In genomic region chr3:157157836-157158235, GRCh38 we compare ENCODE assay signal across 9 cellular contexts. TPM values are rescaled to one million over a fixed set of nuclear protein-coding genes. Genes with fewer than 3 reads are reported as not detected.
DNase-seq lines count a peak whose midpoint lies in the region; ATAC-seq and TF ChIP-seq lines count a peak whose summit lies in the region.
"Had no signal": no experiment of that assay in that cellular context is flagged by ENCODE, and none has a peak within 500 bp of the region (broad histone marks: within the 10 kb centered on the region; RNA-seq: fewer than 3 reads in every experiment).

No MANE protein-coding gene starts in this region.

- peaks cover 47 to 83% (median 78%) of the 10 kb centered on the region in 7 donors for H3K4me1 Mint-ChIP-seq in naive thymus-derived CD4-positive, alpha-beta T cell

- CTCF ChIA-PET in naive thymus-derived CD4-positive, alpha-beta T cell (lab: Charles Lee) = no interaction called here

- POLR2A ChIA-PET in naive thymus-derived CD4-positive, alpha-beta T cell (lab: Charles Lee) = no interaction called here

- no peak for DNase-seq in AG09309 (ENCODE audit: low read depth)
- no peak for DNase-seq in Karpas-422
- no peak for DNase-seq in coronary artery (ENCODE audit: low spot score)
- DNase-seq in naive thymus-derived CD4-positive, alpha-beta T cell = no peak
- DNase-seq in activated effector memory CD4-positive, alpha-beta T cell treated with anti-CD3 and anti-CD28 coated beads, Interleukin-2, amount 50 U/mL, for 16 hours = no peak
- no peak for DNase-seq in MV-4-11 (lab: John Stamatoyannopoulos, UW)
- DNase-seq in GM03348 (ENCODE audit: low spot score) = no peak
- no peak for DNase-seq in NCI-H524 (lab: John Stamatoyannopoulos, UW)
- DNase-seq: substantia nigra had no signal

- peaks cover 53% of the 10 kb centered on the region for H4K20me1 ChIP-seq in Karpas-422 (ENCODE audit: insufficient read depth, low read depth, low read length)

- ATAC-seq in naive thymus-derived CD4-positive, alpha-beta T cell = no peak

- no peak overlapping the region for H3K27ac ChIP-seq in Karpas-422 (ENCODE audit: low read length)
- peak overlapping the region in 1 of 2 donors; percentile 100 for H3K27ac ChIP-seq in coronary artery
- peak overlapping the region; percentile 97 for H3K27ac ChIP-seq in naive thymus-derived CD4-positive, alpha-beta T cell (ENCODE audit: low read depth, low read length)

- H3K79me2 ChIP-seq in Karpas-422 (ENCODE audit: low read length) = peaks cover 80% of the 10 kb centered on the region

- peak overlapping the region; percentile 98 for H3K9ac ChIP-seq in Karpas-422 (ENCODE audit: low read length)

- H3K27me3 Mint-ChIP-seq in naive thymus-derived CD4-positive, alpha-beta T cell = no peaks in the 10 kb centered on the region

- peak overlapping the region; percentile 68 for H3K4me3 ChIP-seq in AG09309 (ENCODE audit: control insufficient read depth, low read depth, low read length)
- H3K4me3 ChIP-seq in Karpas-422 (ENCODE audit: low read length) = peak overlapping the region; percentile 97
- peak overlapping the region; percentile 95 for H3K4me3 ChIP-seq in coronary artery
- peak overlapping the region; percentile 92 for H3K4me3 ChIP-seq in naive thymus-derived CD4-positive, alpha-beta T cell (ENCODE audit: low read length)

- H3K9me3 Mint-ChIP-seq in naive thymus-derived CD4-positive, alpha-beta T cell = peaks cover 0 to 10% (median 0%) of the 10 kb centered on the region in 11 donors

- no peaks in the 10 kb centered on the region for H3K9me3 ChIP-seq in Karpas-422 (ENCODE audit: low read length)
- H3K9me3 ChIP-seq in naive thymus-derived CD4-positive, alpha-beta T cell (ENCODE audit: control insufficient read depth in 2 of 3, low read length in 3 of 3) = no peaks in the 10 kb centered on the region

- H3K27me3 ChIP-seq in Karpas-422 (ENCODE audit: low read length) = no peaks in the 10 kb centered on the region
- no peaks in the 10 kb centered on the region for H3K27me3 ChIP-seq in naive thymus-derived CD4-positive, alpha-beta T cell (ENCODE audit: control insufficient read depth in 2 of 2, insufficient read depth in 2 of 2, low read length in 2 of 2)

- peaks cover 64% of the 10 kb centered on the region for H3K36me3 ChIP-seq in Karpas-422 (ENCODE audit: insufficient read depth, low read length)
- peaks cover 30 to 52% (median 49%) of the 10 kb centered on the region in 3 experiments for H3K36me3 ChIP-seq in naive thymus-derived CD4-positive, alpha-beta T cell (ENCODE audit: control insufficient read depth in 2 of 3, insufficient read depth in 3 of 3, low read length in 3 of 3)

- H3K9me2 ChIP-seq in Karpas-422 (replicated peaks; ENCODE audit: insufficient read depth, low read length) = no peaks in the 10 kb centered on the region

- peak overlapping the region; percentile 82 to 100 (median 98) for H3K27ac Mint-ChIP-seq in naive thymus-derived CD4-positive, alpha-beta T cell

- peak overlapping the region; percentile 99 for H3K4me2 ChIP-seq in Karpas-422 (ENCODE audit: low read depth, low read length, poor library complexity, severe bottlenecking)

- TF ChIP-seq CTCF in AG09309 (IDR thresholded peaks at IDR 0.05; ENCODE audit: control insufficient read depth, insufficient read depth, low read depth, low read length, missing control alignments) (no peak), coronary artery (IDR thresholded peaks at IDR 0.05) (no peak)

- H2AFZ ChIP-seq in Karpas-422 (ENCODE audit: low read length) = no peak overlapping the region

- intact Hi-C loops in naive thymus-derived CD4-positive, alpha-beta T cell (cut with micrococcal nuclease) = loop anchor here in 1 of 2 donors (1.0 kb wide), 1 partner anchor 11 kb away; no protein-coding TSS in a partner anchor

- peaks cover 42% of the 10 kb centered on the region for H3K4me1 ChIP-seq in Karpas-422 (ENCODE audit: low read length)
- H3K4me1 ChIP-seq in naive thymus-derived CD4-positive, alpha-beta T cell (ENCODE audit: control insufficient read depth in 2 of 2, insufficient read depth in 2 of 2, low read length in 2 of 2) = peaks cover 51 to 57% of the 10 kb centered on the region in 2 donors

- H3K36me3 Mint-ChIP-seq in naive thymus-derived CD4-positive, alpha-beta T cell = peaks cover 18 to 56% (median 48%) of the 10 kb centered on the region in 5 donors

- peak overlapping the region; percentile 91 to 100 (median 96) for H3K4me3 Mint-ChIP-seq in naive thymus-derived CD4-positive, alpha-beta T cell

RNA-seq across cellular contexts. Expression of gene CCNL1, which starts 2.1 kb away (rescaled TPM):
- total RNA-seq in Karpas-422 (2014; rRNA removed; shearing (Covaris generic); ENCODE audit: low replicate concordance) = 174 and 221 TPM in 2 replicates
- total RNA-seq in naive thymus-derived CD4-positive, alpha-beta T cell = 1,000 to 10,000 TPM in 2 of 5 experiments, 100 to 1,000 TPM in 3; 230 to 1,170 (median 374) TPM
- polyA plus RNA-seq in naive thymus-derived CD4-positive, alpha-beta T cell = 10 to 100 TPM; 65.4 to 68.3 TPM
